ENCODE assay signal across 31 cellular contexts in the genomic region with DNA sequence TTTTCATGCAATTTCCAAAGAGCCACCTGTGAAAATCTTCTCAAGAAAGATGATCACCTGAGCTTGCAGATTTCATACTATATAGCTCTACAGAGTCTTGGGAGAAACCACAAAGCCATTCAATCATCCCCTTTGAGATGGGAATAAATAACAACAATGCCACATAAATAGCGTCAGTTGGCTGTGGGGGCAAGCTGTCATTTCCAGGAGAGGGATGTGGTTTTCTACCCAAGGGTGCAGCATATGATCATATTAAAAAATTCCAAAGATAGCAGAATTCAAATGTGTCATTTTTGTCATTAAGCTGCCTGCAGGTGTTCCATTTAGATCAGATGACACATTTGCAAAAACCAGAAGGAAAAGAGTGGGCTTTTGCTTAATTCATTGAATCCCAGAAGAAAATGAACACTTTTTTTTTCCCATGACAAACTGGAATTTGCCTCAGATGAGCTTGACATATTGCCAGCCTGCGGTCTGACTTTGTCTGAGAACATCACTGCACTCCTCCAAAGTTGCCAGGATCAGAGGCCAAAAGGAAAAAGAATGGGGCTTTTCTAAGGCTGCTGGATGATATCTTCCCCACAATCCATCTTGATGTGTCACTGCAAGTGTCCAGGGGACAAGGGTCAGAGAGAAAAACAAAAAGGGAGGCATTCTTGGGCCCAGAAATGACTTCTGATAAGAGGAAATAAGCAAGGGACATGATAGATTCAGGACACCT.
DNase-seq lines count a peak whose midpoint lies in the region; ATAC-seq and TF ChIP-seq lines count a peak whose summit lies in the region.
"Had no signal": no experiment of that assay in that cellular context is flagged by ENCODE, and none has a peak within 500 bp of the region (broad histone marks: within the 10 kb centered on the region; RNA-seq: fewer than 3 reads in every experiment).

No MANE protein-coding gene starts in this region.

- no peaks in the 10 kb centered on the region for H3K27me3 Mint-ChIP-seq in neural progenitor cell (ENCODE audit: insufficient read depth, low read depth)

- H3K79me2 ChIP-seq in neural progenitor cell (ENCODE audit: low read depth): no peaks in the 10 kb centered on the region
- H3K79me2 ChIP-seq: hepatocyte had no signal

- H3F3A ChIP-seq in neural progenitor cell (ENCODE audit: low read depth): no peaks in the 10 kb centered on the region

- peaks cover 74% of the 10 kb centered on the region for H3K4me1 ChIP-seq in BLaER1
- H3K4me1 ChIP-seq in neural progenitor cell: peaks cover 17% of the 10 kb centered on the region
- H3K4me1 ChIP-seq: body of pancreas, left lung, psoas muscle, suprapubic skin, vagina had no signal

- peaks cover 17% of the 10 kb centered on the region for H3K4me1 Mint-ChIP-seq in neural progenitor cell

- no peaks in the 10 kb centered on the region for H3K36me3 Mint-ChIP-seq in neural progenitor cell

- no peak for TF ChIP-seq CTCF in fibroblast of mammary gland (conservative IDR thresholded peaks at IDR 0.05; ENCODE audit: control insufficient read depth, insufficient read depth, low read depth, low read length)
- no peak for TF ChIP-seq CTCF in neural progenitor cell (IDR thresholded peaks at IDR 0.05)

- H3K4me3 ChIP-seq in BLaER1 (no peak overlapping the region), MG63 (no peak overlapping the region), fibroblast of mammary gland (ENCODE audit: control insufficient read depth, low read depth, low read length) (no peak overlapping the region), neural progenitor cell (no peak overlapping the region)
- H3K4me3 ChIP-seq: body of pancreas, GM12878, hepatocyte, left lung, psoas muscle, suprapubic skin, vagina had no signal

- H3K4me2 ChIP-seq in BLaER1: peak overlapping the region; percentile 72
- no peak overlapping the region for H3K4me2 ChIP-seq in neural progenitor cell
- H3K4me2 ChIP-seq: hepatocyte had no signal

- H3K9ac ChIP-seq in BLaER1 (peak overlapping the region; percentile 50; the same call in 1 of the 2 replicates), neural progenitor cell (no peak overlapping the region)

- H3K27me3 ChIP-seq in BLaER1 (no peaks in the 10 kb centered on the region), MG63 (no peaks in the 10 kb centered on the region), neural progenitor cell (no peaks in the 10 kb centered on the region)
- H3K27me3 ChIP-seq: body of pancreas, hepatocyte, left lung, suprapubic skin, vagina had no signal

- H3K36me3 ChIP-seq in BLaER1: peaks cover 22% of the 10 kb centered on the region; the same call in 1 of the 2 replicates
- no peaks in the 10 kb centered on the region for H3K36me3 ChIP-seq in MG63
- no peaks in the 10 kb centered on the region for H3K36me3 ChIP-seq in neural progenitor cell
- H3K36me3 ChIP-seq: left lung, suprapubic skin, vagina had no signal

- H3K9me3 Mint-ChIP-seq in neural progenitor cell: no peaks in the 10 kb centered on the region

- DNase-seq in MG63: peak; percentile 16
- DNase-seq in fibroblast of mammary gland (ENCODE audit: low read depth): peak; percentile 62
- no peak for DNase-seq in neural progenitor cell (ENCODE audit: low spot score)
- no peak for DNase-seq in SIG-M5 (lab: John Stamatoyannopoulos, UW)
- no peak for DNase-seq in stimulated activated naive CD4-positive, alpha-beta T cell treated with Interleukin-2 at 50 U/mL for 16 hours (lab: John Stamatoyannopoulos, UW)
- no peak for DNase-seq in NCI-H2227 treated with DMSO at 0.1 percent for 48 hours (lab: John Stamatoyannopoulos, UW)
- DNase-seq: activated CD4-positive, alpha-beta T cell treated with anti-CD3 and anti-CD28 coated beads, Interleukin-2, amount 50 U/mL, for 48 hours; activated CD8-positive, alpha-beta memory T cell treated with anti-CD3 and anti-CD28 coated beads, Interleukin-2, amount 50 U/mL, for 4 hours; body of pancreas; C1 segment of cervical spinal cord; Calu3; foreskin melanocyte; H9; left lung; midbrain; NCI-H1092; NCI-H1930; NCI-H345; NCI-H82; OCI-M1; psoas muscle; small intestine; stimulated activated CD4-positive, alpha-beta T cell treated with anti-CD3 and anti-CD28 coated beads, Interleukin-2, amount 100 ng/mL, for 24 hours had no signal

- no peaks in the 10 kb centered on the region for H4K20me1 ChIP-seq in BLaER1
- no peaks in the 10 kb centered on the region for H4K20me1 ChIP-seq in neural progenitor cell (ENCODE audit: low read depth)

- H2AFZ ChIP-seq in neural progenitor cell (replicated peaks): peak overlapping the region; percentile 40
- H2AFZ ChIP-seq: hepatocyte had no signal

- peaks cover 62% of the 10 kb centered on the region for H3K9me3 ChIP-seq in BLaER1
- H3K9me3 ChIP-seq in MG63: no peaks in the 10 kb centered on the region
- no peaks in the 10 kb centered on the region for H3K9me3 ChIP-seq in neural progenitor cell (ENCODE audit: low read depth)
- H3K9me3 ChIP-seq: body of pancreas, left lung, psoas muscle, suprapubic skin, vagina had no signal

- H3K27ac ChIP-seq in BLaER1: peak overlapping the region; percentile 63
- H3K27ac ChIP-seq in neural progenitor cell: no peak overlapping the region
- H3K27ac ChIP-seq: body of pancreas, epithelial cell of prostate, hepatocyte, left lung, psoas muscle, suprapubic skin, vagina had no signal

- H3K4me3 Mint-ChIP-seq in neural progenitor cell: no peak overlapping the region
- H3K4me3 Mint-ChIP-seq: activated naive CD8-positive, alpha-beta T cell; H9 had no signal

- no peak for ATAC-seq in GM18517 (IDR thresholded peaks at IDR 0.05; ENCODE audit: unreplicated experiment)
- ATAC-seq: body of pancreas, GM12878, left lung, psoas muscle had no signal

- H3K27ac Mint-ChIP-seq in neural progenitor cell: peak overlapping the region; percentile 82
- H3K27ac Mint-ChIP-seq: activated naive CD8-positive, alpha-beta T cell; H9 had no signal

Comparison
In these comparisons a context has a peak if more than half of its experiments do, and no peak if none do; other contexts are left out.
1. DNase-seq: peak in MG63 (single experiment) and fibroblast of mammary gland (single experiment); none in neural progenitor cell (single experiment), SIG-M5 (single experiment), stimulated activated naive CD4-positive, alpha-beta T cell treated with Interleukin-2 at 50 U/mL for 16 hours (single experiment) and NCI-H2227 treated with DMSO at 0.1 percent for 48 hours (single experiment).